ENCODE assay signal across 27 cellular contexts in the genomic region with DNA sequence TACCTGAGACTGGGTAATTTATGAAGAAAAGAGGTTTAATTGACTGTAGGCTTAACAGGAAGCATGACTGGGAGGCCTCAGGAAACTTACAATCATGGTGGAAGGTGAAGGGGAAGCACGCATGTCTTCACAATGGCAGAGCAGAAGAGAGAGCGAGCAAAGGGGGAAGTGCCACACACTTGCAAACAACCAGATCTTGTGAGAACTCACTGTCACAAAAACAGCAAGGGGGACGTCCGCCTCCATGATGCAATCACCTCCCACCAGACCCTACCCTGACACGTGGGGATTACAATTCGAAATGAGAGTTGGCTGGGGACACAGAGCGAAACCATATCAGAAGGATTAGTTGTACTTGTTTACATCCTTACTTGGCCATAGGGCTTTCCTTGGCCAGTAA. TPM values are rescaled to one million over a fixed set of nuclear protein-coding genes. Genes with fewer than 3 reads are reported as not detected.
A peak's percentile ranks its signal among the peaks of the same experiment; 100 is the strongest.
DNase-seq lines count a peak whose midpoint lies in the region; FAIRE-seq and TF ChIP-seq lines count a peak whose summit lies in the region.
"Had no signal": no experiment of that assay in that cellular context is flagged by ENCODE, and none has a peak within 500 bp of the region (broad histone marks: within the 10 kb centered on the region; RNA-seq: fewer than 3 reads in every experiment).

No MANE protein-coding gene starts in this region.

- H3K23ac ChIP-seq in H9 (ENCODE audit: insufficient read length, low read depth, low read length): no peak overlapping the region

- H3K56ac ChIP-seq in H9 (ENCODE audit: insufficient read length, low read depth, low read length): no peak overlapping the region

- H3K4me3 ChIP-seq in WERI-Rb-1 (ENCODE audit: low read depth, low read length): no peak overlapping the region
- H3K4me3 ChIP-seq: body of pancreas, left ventricle myocardium inferior, SJSA1, smooth muscle cell had no signal

- peaks cover 10 to 25% (median 24%) of the 10 kb centered on the region in 3 experiments for H3K36me3 Mint-ChIP-seq in H9 (ENCODE audit: insufficient read depth in 1 of 3, low read depth in 3 of 3)
- peaks cover 30% of the 10 kb centered on the region for H3K36me3 Mint-ChIP-seq in nephron progenitor cell (ENCODE audit: low read depth)

- H3T11ph ChIP-seq in H9 (ENCODE audit: low read length): no peak overlapping the region

- H3K9ac ChIP-seq in H9 (ENCODE audit: extremely low read depth, insufficient read length, low read length): no peak overlapping the region

- no peaks in the 10 kb centered on the region for H3K79me2 ChIP-seq in H9 (ENCODE audit: insufficient read depth, low read length)

- no peak overlapping the region for H2BK5ac ChIP-seq in H9 (ENCODE audit: insufficient read length, low read length)

- H3K14ac ChIP-seq in H9 (ENCODE audit: insufficient read depth, low read length): no peak overlapping the region

- H3K4ac ChIP-seq in H9 (ENCODE audit: low read depth, low read length): no peak overlapping the region

- H3K27me3 ChIP-seq in H9 (ENCODE audit: insufficient read depth, low read length) (no peaks in the 10 kb centered on the region), WERI-Rb-1 (ENCODE audit: insufficient read depth, low read depth, severe bottlenecking) (no peaks in the 10 kb centered on the region)
- H3K27me3 ChIP-seq: body of pancreas, SJSA1 had no signal

- peaks cover 7% of the 10 kb centered on the region; the same call in 1 of the 2 replicates for H3K4me1 ChIP-seq in H9 (ENCODE audit: insufficient read depth, low read length)
- H3K4me1 ChIP-seq: left ventricle myocardium inferior had no signal

- H2AK5ac ChIP-seq in H9 (ENCODE audit: insufficient read length, low read length): no peak overlapping the region

- no peak overlapping the region for H2BK20ac ChIP-seq in H9 (ENCODE audit: low read depth, low read length, poor library complexity, severe bottlenecking)

- H3K36me3 ChIP-seq in WERI-Rb-1: no peaks in the 10 kb centered on the region; the same call in 1 of the 2 replicates
- H3K36me3 ChIP-seq: SJSA1 had no signal

- H2AFZ ChIP-seq in H9 (ENCODE audit: low read length): no peak overlapping the region

- H4K8ac ChIP-seq in H9 (replicated peaks; ENCODE audit: insufficient read length, low read depth, low read length): no peak overlapping the region

- no peak overlapping the region for H3K18ac ChIP-seq in H9 (ENCODE audit: insufficient read length, low read depth, low read length)

- peaks cover 25 to 33% of the 10 kb centered on the region in 2 experiments for H3K4me1 Mint-ChIP-seq in H9
- peaks cover 23% of the 10 kb centered on the region for H3K4me1 Mint-ChIP-seq in nephron progenitor cell
- H3K4me1 Mint-ChIP-seq: CD4-positive, alpha-beta memory T cell; immature natural killer cell; natural killer cell had no signal

- no peaks in the 10 kb centered on the region; a peak in 1 of 5 replicates for H3K9me3 Mint-ChIP-seq in H9
- H3K9me3 Mint-ChIP-seq in nephron progenitor cell: no peaks in the 10 kb centered on the region
- H3K9me3 Mint-ChIP-seq: immature natural killer cell, type B pancreatic cell had no signal

- no peaks in the 10 kb centered on the region for H3K79me1 ChIP-seq in H9 (ENCODE audit: insufficient read depth, low read depth, low read length, poor library complexity, severe bottlenecking)

- H2BK15ac ChIP-seq in H9 (ENCODE audit: low read depth, low read length): no peak overlapping the region

- peak overlapping the region in 2 of 3 experiments; percentile 3 to 27; a peak in 3 of 7 replicates for H3K27ac Mint-ChIP-seq in H9
- peak overlapping the region; percentile 39 for H3K27ac Mint-ChIP-seq in nephron progenitor cell
- H3K27ac Mint-ChIP-seq: CD4-positive, alpha-beta memory T cell; type B pancreatic cell had no signal

- no peak overlapping the region for H2BK120ac ChIP-seq in H9 (ENCODE audit: low read depth, low read length, poor library complexity, severe bottlenecking)

- H3K27me3 Mint-ChIP-seq in H9 (ENCODE audit: low read depth) (no peaks in the 10 kb centered on the region), nephron progenitor cell (ENCODE audit: low read depth, poor library complexity) (no peaks in the 10 kb centered on the region)
- H3K27me3 Mint-ChIP-seq: CD4-positive, alpha-beta memory T cell; type B pancreatic cell had no signal

- no peaks in the 10 kb centered on the region for H3K23me2 ChIP-seq in H9 (ENCODE audit: insufficient read length, low read depth, low read length, poor library complexity, severe bottlenecking)

- no CpG with 5 or more reads among the region's 7 CpGs for WGBS in H9 (ENCODE audit: extremely low coverage, insufficient read length, low lambda C conversion rate)

- H3K4me3 Mint-ChIP-seq in H9 (no peak overlapping the region), nephron progenitor cell (no peak overlapping the region)
- H3K4me3 Mint-ChIP-seq: CD4-positive, alpha-beta memory T cell; immature natural killer cell; natural killer cell; type B pancreatic cell had no signal

- no peak overlapping the region for H3K27ac ChIP-seq in H9 (ENCODE audit: insufficient read length, low read depth, low read length)
- H3K27ac ChIP-seq in WERI-Rb-1: no peak overlapping the region
- H3K27ac ChIP-seq: 22Rv1, body of pancreas, left ventricle myocardium inferior, SJSA1 had no signal

- TF ChIP-seq CTCF in H9 (conservative IDR thresholded peaks at IDR 0.05) (no peak), WERI-Rb-1 (IDR thresholded peaks at IDR 0.05; ENCODE audit: low read depth, low read length) (no peak), nephron progenitor cell (IDR thresholded peaks at IDR 0.05) (no peak)

- DNase-seq in NCI-H82 (lab: John Stamatoyannopoulos, UW) (peak; percentile 25), NCI-H82 treated with DMSO at 0.1 percent for 48 hours (lab: John Stamatoyannopoulos, UW; ENCODE audit: unreplicated experiment) (no peak), H9 (no peak), WERI-Rb-1 (peak; percentile 11), nephron progenitor cell (no peak), HTR-8/SVneo (ENCODE audit: insufficient read length, low spot score) (no peak), A172 (ENCODE audit: low spot score) (no peak), putamen (ENCODE audit: low spot score) (no peak)
- DNase-seq: activated CD4-positive, alpha-beta T cell treated with anti-CD3 and anti-CD28 coated beads for 1 hour; activated CD8-positive, alpha-beta memory T cell treated with anti-CD3 and anti-CD28 coated beads for 24 hours; activated T-cell treated with anti-CD3 and anti-CD28 coated beads, Interleukin-2, amount 50 U/mL, for 1 hour; CD4-positive, alpha-beta memory T cell; hypothalamus; immature natural killer cell; left ventricle myocardium inferior; midbrain; natural killer cell; NCI-H1092 treated with DMSO at 0.1 percent for 48 hours; NCI-H187 treated with DMSO at 0.1 percent for 48 hours; retina; stimulated activated CD4-positive, alpha-beta T cell treated with anti-CD3 and anti-CD28 coated beads, Interleukin-2, amount 100 ng/mL, for 24 hours; T-helper 1 cell had no signal

- no peak overlapping the region for H3K4me2 ChIP-seq in H9 (ENCODE audit: insufficient read depth, insufficient read length, low read length)
- H3K4me2 ChIP-seq: smooth muscle cell had no signal

- FAIRE-seq in HTR-8/SVneo (lab: Jason Lieb, UNC): no peak

- H4K20me1 ChIP-seq in H9 (ENCODE audit: control insufficient read depth, insufficient read depth, insufficient read length): no peaks in the 10 kb centered on the region

- H2BK12ac ChIP-seq in H9 (ENCODE audit: insufficient read length, low read depth, low read length): no peak overlapping the region

- H4K91ac ChIP-seq in H9 (ENCODE audit: insufficient read length, low read depth, low read length): no peak overlapping the region

- no peak overlapping the region for H4K5ac ChIP-seq in H9 (ENCODE audit: insufficient read length, low read depth, low read length)

- no peaks in the 10 kb centered on the region for H3K9me3 ChIP-seq in H9 (ENCODE audit: control insufficient read depth, low read depth, low read length)
- H3K9me3 ChIP-seq in WERI-Rb-1 (ENCODE audit: severe bottlenecking): no peaks in the 10 kb centered on the region
- H3K9me3 ChIP-seq: body of pancreas, left ventricle myocardium inferior, SJSA1 had no signal

RNA-seq across cellular contexts. Expression of a gene that starts 49.7 kb away (rescaled TPM):
- total RNA-seq in H9 (2021): 23.1 and 23.5 TPM in 2 replicates
- total RNA-seq in A172 (2014; rRNA removed; shearing (Covaris generic)): 18.5 and 22.4 TPM in 2 replicates

RNA-seq across cellular contexts. Expression of a gene that starts 49.8 kb away (rescaled TPM):
- 2.3 and 3.0 TPM in 2 replicates for total RNA-seq in H9 (2021)
- total RNA-seq in A172 (2014; rRNA removed; shearing (Covaris generic)): 3.2 and 7.2 TPM in 2 replicates

Comparison
In these comparisons a context has a peak if more than half of its experiments do, and no peak if none do; other contexts are left out.
1. DNase-seq: peak in NCI-H82 (single experiment) and WERI-Rb-1 (single experiment); none in NCI-H82 treated with DMSO at 0.1 percent for 48 hours (single experiment), H9 (single experiment), nephron progenitor cell (single experiment), HTR-8/SVneo (single experiment), A172 (single experiment) and putamen (single experiment).